In genomic region chr2:128027801-128028667, GRCh38 we compare ENCODE assay signal across 8 cellular contexts. TPM values are rescaled to one million over a fixed set of nuclear protein-coding genes. Genes with fewer than 3 reads are reported as not detected.
DNase-seq lines count a peak whose midpoint lies in the region; ATAC-seq and TF ChIP-seq lines count a peak whose summit lies in the region.

TSS of gene SAP130 (minus strand) at chr2:128028059. CDS start at chr2:128026292, 1,767 bp downstream.

- H3K4me3 Mint-ChIP-seq in activated naive CD4-positive, alpha-beta T cell treated with anti-CD3 and anti-CD28 coated beads, Interleukin-2, amount 50 U/mL, for 24 hours = peak within 1 kb of the TSS; percentile 98

- peak within 1 kb of the TSS; percentile 94 for H3K4me3 ChIP-seq in GM12864 (ENCODE audit: low read depth, low read length)

- no peaks in the 10 kb centered on the region for H3K9me3 Mint-ChIP-seq in activated naive CD4-positive, alpha-beta T cell treated with anti-CD3 and anti-CD28 coated beads, Interleukin-2, amount 50 U/mL, for 24 hours

- H3K27ac ChIP-seq in temporal lobe (ENCODE audit: low read depth, low read length) = peak within 1 kb of the TSS; percentile 91

- H3K4me1 Mint-ChIP-seq in activated naive CD4-positive, alpha-beta T cell treated with anti-CD3 and anti-CD28 coated beads, Interleukin-2, amount 50 U/mL, for 24 hours = peaks cover 30% of the 10 kb centered on the region

- peak; percentile 85 for DNase-seq in GM12864 (ENCODE audit: low read depth)
- peak; percentile 92 for DNase-seq in NCI-H1105 (lab: John Stamatoyannopoulos, UW)
- peak; percentile 95 for DNase-seq in SKM-1 (lab: John Stamatoyannopoulos, UW; ENCODE audit: unreplicated experiment)
- DNase-seq in glomerular endothelial cell (ENCODE audit: extremely low read depth, low read depth, low spot score) = no peak
- peak; percentile 98 for DNase-seq in occipital lobe (lab: John Stamatoyannopoulos, UW)

- peak within 1 kb of the TSS; percentile 92 for H3K27ac Mint-ChIP-seq in activated naive CD4-positive, alpha-beta T cell treated with anti-CD3 and anti-CD28 coated beads, Interleukin-2, amount 50 U/mL, for 24 hours

- peak; percentile 82 for ATAC-seq in HG02642 (IDR thresholded peaks at IDR 0.05; ENCODE audit: poor library complexity, unreplicated experiment)

- H3K27me3 Mint-ChIP-seq in activated naive CD4-positive, alpha-beta T cell treated with anti-CD3 and anti-CD28 coated beads, Interleukin-2, amount 50 U/mL, for 24 hours = no peaks in the 10 kb centered on the region

- no peak for TF ChIP-seq CTCF in GM12864 (IDR thresholded peaks at IDR 0.05; ENCODE audit: low read depth, low read length, missing control alignments)

- H3K36me3 Mint-ChIP-seq in activated naive CD4-positive, alpha-beta T cell treated with anti-CD3 and anti-CD28 coated beads, Interleukin-2, amount 50 U/mL, for 24 hours = peaks cover 1% of the 10 kb centered on the region

RNA-seq across cellular contexts. Expression of gene SAP130, which starts in this region (rescaled TPM):
- 10.7 and 13.8 TPM in 2 replicates for total RNA-seq in glomerular endothelial cell
- total RNA-seq in occipital lobe = 5.9 TPM
- total RNA-seq in temporal lobe = 6.4 TPM
